Comparison of ENCODE assay signal across 18 cellular contexts in the genomic region with DNA sequence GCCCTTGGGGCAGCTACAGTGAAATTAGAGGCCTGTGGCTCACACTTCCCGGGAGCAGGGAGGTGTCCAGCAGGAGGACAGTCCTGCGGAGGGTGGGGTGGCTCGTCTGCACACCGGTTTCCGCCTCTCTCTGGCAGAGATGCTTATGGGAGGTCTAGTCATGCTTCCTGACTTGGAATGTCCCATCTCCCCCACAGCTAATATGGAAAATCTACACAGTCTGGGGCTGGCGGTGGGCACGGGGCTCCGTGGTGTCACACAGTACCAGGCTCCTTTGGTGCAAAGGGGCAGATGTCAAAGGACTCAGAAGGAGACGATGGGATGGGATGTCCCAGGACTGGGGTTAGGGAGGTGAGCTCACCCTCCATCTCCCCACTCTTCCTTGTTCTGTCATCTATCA. TPM values are rescaled to one million over a fixed set of nuclear protein-coding genes. Genes with fewer than 3 reads are reported as not detected.
A peak's percentile ranks its signal among the peaks of the same experiment; 100 is the strongest.
DNase-seq lines count a peak whose midpoint lies in the region; ATAC-seq and TF ChIP-seq lines count a peak whose summit lies in the region.
"Had no signal": no experiment of that assay in that cellular context is flagged by ENCODE, and none has a peak within 500 bp of the region (broad histone marks: within the 10 kb centered on the region; RNA-seq: fewer than 3 reads in every experiment).

No MANE protein-coding gene starts in this region.

- DNase-seq in Right ventricle myocardium inferior (ENCODE audit: missing footprints) (peak; percentile 32), left ventricle myocardium superior (no peak), lower lobe of right lung (peak; percentile 24), suprapubic skin (ENCODE audit: low spot score in 2 of 2) (peak; percentile 45 to 46), kidney glomerular epithelial cell (lab: John Stamatoyannopoulos, UW) (no peak), NCI-H146 treated with DMSO at 0.1 percent for 48 hours (lab: John Stamatoyannopoulos, UW; ENCODE audit: unreplicated experiment) (no peak)
- DNase-seq: 8988T; CD4-positive, CD25-positive, alpha-beta regulatory T cell; COR-L47; NCI-H1105; NCI-H1694 treated with DMSO at 0.1 percent for 48 hours; OCI-M1 had no signal

- ATAC-seq in Right ventricle myocardium inferior (no peak), left ventricle myocardium superior (no peak), lower lobe of right lung (peak; percentile 11 to 18), HG03521 (IDR thresholded peaks at IDR 0.05; ENCODE audit: unreplicated experiment) (no peak)
- ATAC-seq: HCT116, K562 had no signal

- H3K27me3 ChIP-seq in lower lobe of right lung (ENCODE audit: low read depth) (no peaks in the 10 kb centered on the region), suprapubic skin (no peaks in the 10 kb centered on the region)

- H3K9me3 ChIP-seq in lower lobe of right lung, result no peaks in the 10 kb centered on the region
- H3K9me3 ChIP-seq in suprapubic skin, result no peaks in the 10 kb centered on the region

- H3K4me1 ChIP-seq in lower lobe of right lung, result no peaks in the 10 kb centered on the region
- H3K4me1 ChIP-seq in suprapubic skin, result no peaks in the 10 kb centered on the region

- H3K27ac ChIP-seq in cingulate gyrus (ENCODE audit: low read depth, low read length) (peak overlapping the region; percentile 65), lower lobe of right lung (no peak overlapping the region), suprapubic skin (no peak overlapping the region)

- H3K36me3 ChIP-seq in lower lobe of right lung, result no peaks in the 10 kb centered on the region
- no peaks in the 10 kb centered on the region for H3K36me3 ChIP-seq in suprapubic skin

- intact Hi-C loops in Right ventricle myocardium inferior (cut with DNase I) (no loop called here), left ventricle myocardium superior (cut with micrococcal nuclease) (no loop called here), lower lobe of right lung (cut with DNase I) (no loop called here)

- H3K4me3 ChIP-seq in lower lobe of right lung (no peak overlapping the region), suprapubic skin (no peak overlapping the region)
- H3K4me3 ChIP-seq: K562 had no signal

- 91% methylated on average over 9 of the region's 9 CpGs for WGBS in suprapubic skin

- TF ChIP-seq EP300 in suprapubic skin (IDR thresholded peaks at IDR 0.05), result no peak

- no peak for TF ChIP-seq CTCF in lower lobe of right lung (IDR thresholded peaks at IDR 0.05)
- TF ChIP-seq CTCF in suprapubic skin (IDR thresholded peaks at IDR 0.05), result no peak

- TF ChIP-seq POLR2A in suprapubic skin (IDR thresholded peaks at IDR 0.05), result no peak

RNA-seq across cellular contexts. Expression of gene DOC2B, which starts 44.1 kb away (rescaled TPM):
- total RNA-seq in Right ventricle myocardium inferior (4.5 TPM), left ventricle myocardium superior (3.9 TPM), lower lobe of right lung (6.2 TPM), suprapubic skin (10 to 100 TPM in 1 of 4 donors, 1 to 10 TPM in 3; 1.8 to 19.4 (median 6.1) TPM)
- total RNA-seq: B cell; CD4-positive, CD25-positive, alpha-beta regulatory T cell; RPMI7951 had no signal

Comparison
In these comparisons a context has a peak if more than half of its experiments do, and no peak if none do; other contexts are left out.
1. DNase-seq: peak in Right ventricle myocardium inferior (single experiment), lower lobe of right lung (single experiment) and suprapubic skin (2 of 2); none in left ventricle myocardium superior (single experiment), kidney glomerular epithelial cell (single experiment) and NCI-H146 treated with DMSO at 0.1 percent for 48 hours (single experiment).
2. ATAC-seq: peak in lower lobe of right lung (2 of 2); none in Right ventricle myocardium inferior (single experiment), left ventricle myocardium superior (single experiment) and HG03521 (single experiment).